Comparison of ENCODE assay signal across 12 cellular contexts in the genomic region with DNA sequence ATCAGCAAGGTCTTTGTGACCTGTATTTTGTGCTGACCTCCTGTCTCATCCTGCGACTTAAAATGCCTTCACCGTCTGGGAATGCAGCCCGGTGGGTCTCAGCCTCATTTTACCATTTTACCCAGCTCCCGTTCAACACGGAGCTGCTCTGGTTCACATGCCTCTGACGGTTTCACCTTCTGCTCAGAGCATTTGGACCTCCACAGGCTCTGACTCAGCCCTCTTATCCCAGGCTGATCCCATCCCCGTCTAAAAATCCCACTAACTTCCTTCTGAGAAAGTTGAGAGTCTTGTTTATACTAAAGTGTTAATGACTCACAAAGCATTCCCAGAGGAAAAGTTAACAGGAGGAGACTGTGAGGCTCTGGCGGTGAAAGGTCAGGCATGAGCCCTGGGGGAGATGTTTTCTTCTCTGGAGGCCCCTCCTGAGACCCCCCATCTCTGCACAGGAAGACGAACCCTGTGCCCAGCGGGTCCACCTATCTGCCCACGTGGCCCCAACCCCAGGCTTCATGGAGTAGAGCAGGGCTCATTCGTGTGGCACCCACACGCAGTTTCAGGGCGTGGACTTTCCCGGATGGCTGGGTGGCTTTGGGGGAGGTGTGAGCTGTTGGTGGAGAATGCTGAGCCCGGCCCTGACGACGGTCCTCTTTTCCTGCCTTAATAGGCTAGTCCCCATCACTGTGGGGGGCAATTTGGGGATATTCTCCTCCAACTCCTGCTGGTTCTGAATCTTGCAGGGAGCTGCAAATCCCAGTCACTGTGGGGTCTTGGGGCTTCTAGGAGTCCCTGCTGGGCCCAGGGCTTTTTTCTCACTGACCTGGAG. TPM values are rescaled to one million over a fixed set of nuclear protein-coding genes. Genes with fewer than 3 reads are reported as not detected.
A peak's percentile ranks its signal among the peaks of the same experiment; 100 is the strongest.
DNase-seq lines count a peak whose midpoint lies in the region; TF ChIP-seq lines count a peak whose summit lies in the region.
"Had no signal": no experiment of that assay in that cellular context is flagged by ENCODE, and none has a peak within 500 bp of the region (broad histone marks: within the 10 kb centered on the region; RNA-seq: fewer than 3 reads in every experiment).

No MANE protein-coding gene starts in this region.

- no peaks in the 10 kb centered on the region for H4K20me1 ChIP-seq in BLaER1

- no peak overlapping the region for H3K4ac ChIP-seq in mesendoderm (ENCODE audit: low read depth, low read length)

- no peak overlapping the region for H4K8ac ChIP-seq in mesendoderm (ENCODE audit: low read depth, low read length)

- H3K79me2 ChIP-seq in mesendoderm (ENCODE audit: control insufficient read depth, insufficient read depth, low read length), result no peaks in the 10 kb centered on the region

- DNase-seq in HT1080 (ENCODE audit: low read depth) (peak; percentile 95), brain pericyte (ENCODE audit: low read depth, low spot score) (peak; percentile 79), mesendoderm (peak; percentile 89), caudate nucleus (lab: John Stamatoyannopoulos, UW) (no peak), NCI-H146 (lab: John Stamatoyannopoulos, UW) (no peak), HuH-7.5 (ENCODE audit: low spot score) (no peak), Peyer's patch (no peak)
- DNase-seq: activated B cell treated with CpG ODN at 0.5 μM for 24 hours, DMS 273 treated with DMSO at 0.1 percent for 48 hours, NCI-H1417 had no signal

- H3K9me3 ChIP-seq in BLaER1 (no peaks in the 10 kb centered on the region), Peyer's patch (no peaks in the 10 kb centered on the region)

- H3K23ac ChIP-seq in mesendoderm (ENCODE audit: low read length), result no peak overlapping the region

- H3K4me3 ChIP-seq in BLaER1, result no peak overlapping the region
- no peak overlapping the region for H3K4me3 ChIP-seq in mesendoderm (ENCODE audit: low read length)
- H3K4me3 ChIP-seq in Peyer's patch, result no peak overlapping the region

- H3K9ac ChIP-seq in BLaER1, result no peak overlapping the region
- H3K9ac ChIP-seq in mesendoderm (ENCODE audit: low read length), result no peak overlapping the region

- no peaks in the 10 kb centered on the region for H3K36me3 ChIP-seq in BLaER1
- no peaks in the 10 kb centered on the region for H3K36me3 ChIP-seq in mesendoderm (ENCODE audit: control insufficient read depth, insufficient read depth, low read length)
- no peaks in the 10 kb centered on the region for H3K36me3 ChIP-seq in Peyer's patch

- no peak overlapping the region for H2BK15ac ChIP-seq in mesendoderm (replicated peaks; ENCODE audit: low read depth)

- peaks cover 28% of the 10 kb centered on the region for H3K27me3 ChIP-seq in BLaER1
- no peaks in the 10 kb centered on the region for H3K27me3 ChIP-seq in mesendoderm (ENCODE audit: insufficient read depth, low read length, poor library complexity)
- no peaks in the 10 kb centered on the region for H3K27me3 ChIP-seq in Peyer's patch

- no peak overlapping the region for H3K56ac ChIP-seq in mesendoderm (ENCODE audit: low read length)

- H3K4me2 ChIP-seq in BLaER1 (peak overlapping the region; percentile 8; the same call in 1 of the 2 replicates), mesendoderm (ENCODE audit: low read length) (no peak overlapping the region)

- H3K79me1 ChIP-seq in mesendoderm (ENCODE audit: low read length), result no peaks in the 10 kb centered on the region

- TF ChIP-seq CTCF in Peyer's patch (IDR thresholded peaks at IDR 0.05), result no peak

- no peak overlapping the region for H3K18ac ChIP-seq in mesendoderm (ENCODE audit: low read length)

- H3K4me1 ChIP-seq in BLaER1 (peaks cover 90% of the 10 kb centered on the region), mesendoderm (ENCODE audit: control insufficient read depth, low read depth, low read length) (no peaks in the 10 kb centered on the region), Peyer's patch (no peaks in the 10 kb centered on the region)

- H2BK5ac ChIP-seq in mesendoderm (ENCODE audit: low read length), result no peak overlapping the region

- H3K27ac ChIP-seq in BLaER1 (no peak overlapping the region), mesendoderm (ENCODE audit: low read depth, low read length) (peak overlapping the region; percentile 83), caudate nucleus (ENCODE audit: low read depth, low read length) (no peak overlapping the region), Peyer's patch (no peak overlapping the region)

- no CpG with 5 or more reads among the region's 18 CpGs for WGBS in mesendoderm (ENCODE audit: extremely low coverage, insufficient coverage, low lambda C conversion rate)

- no peak overlapping the region for H4K5ac ChIP-seq in mesendoderm (ENCODE audit: low read length)

- no peak overlapping the region for H2AK5ac ChIP-seq in mesendoderm (ENCODE audit: low read length)

- TF ChIP-seq POLR2A in Peyer's patch (IDR thresholded peaks at IDR 0.05), result no peak

- no peak overlapping the region for H2BK120ac ChIP-seq in mesendoderm (ENCODE audit: low read depth, low read length)

RNA-seq across cellular contexts. Expression of a gene that starts 3.3 kb away (rescaled TPM):
- total RNA-seq in HT1080 (2014; rRNA removed; shearing (Covaris generic)), result not detected in 2 replicates
- polyA plus RNA-seq in HT1080 (2015; cell fraction: cytosol; rRNA removed), result not detected in 2 replicates
- not detected in 2 replicates for polyA plus RNA-seq in HT1080 (2015; cell fraction: nucleus; rRNA removed)
- polyA plus RNA-seq in mesendoderm (2013, experiment 1 of 2), result not detected
- not detected for polyA plus RNA-seq in mesendoderm (2013, experiment 2 of 2)
- total RNA-seq in Peyer's patch, result not detected
- total RNA-seq: activated B cell treated with CpG ODN at 0.5 μM for 24 hours had no signal

RNA-seq across cellular contexts. Expression of a gene that starts 16.5 kb away (rescaled TPM):
- 22.4 and 35.1 TPM in 2 replicates for total RNA-seq in HT1080 (2014; rRNA removed; shearing (Covaris generic))
- polyA plus RNA-seq in HT1080 (2015; cell fraction: cytosol; rRNA removed), result 26.4 and 28.9 TPM in 2 replicates
- 31.4 and 32.0 TPM in 2 replicates for polyA plus RNA-seq in HT1080 (2015; cell fraction: nucleus; rRNA removed)
- 54.2 TPM for polyA plus RNA-seq in mesendoderm (2013, experiment 1 of 2)
- 53.8 TPM for polyA plus RNA-seq in mesendoderm (2013, experiment 2 of 2)
- total RNA-seq in Peyer's patch, result 10 to 100 TPM; 25.7 to 30.5 (median 28.3) TPM

RNA-seq across cellular contexts. Expression of a gene that starts 21.8 kb away (rescaled TPM):
- total RNA-seq in HT1080 (2014; rRNA removed; shearing (Covaris generic)), result not detected in 2 replicates
- not detected in 2 replicates for polyA plus RNA-seq in HT1080 (2015; cell fraction: cytosol; rRNA removed)
- not detected in 2 replicates for polyA plus RNA-seq in HT1080 (2015; cell fraction: nucleus; rRNA removed)
- polyA plus RNA-seq in mesendoderm (2013, experiment 1 of 2), result 0.41 TPM
- polyA plus RNA-seq in mesendoderm (2013, experiment 2 of 2), result 0.59 TPM
- total RNA-seq in Peyer's patch, result not detected
- total RNA-seq: activated B cell treated with CpG ODN at 0.5 μM for 24 hours; activated T-helper 17 cell treated with anti-CD3 and anti-CD28 coated beads, Interleukin-2, amount 50 U/mL, for 72 hours had no signal

RNA-seq across cellular contexts. Expression of a gene that starts 40.2 kb away (rescaled TPM):
- 62.1 and 64.7 TPM in 2 replicates for total RNA-seq in HT1080 (2014; rRNA removed; shearing (Covaris generic))
- 39.4 and 39.6 TPM in 2 replicates for polyA plus RNA-seq in HT1080 (2015; cell fraction: cytosol; rRNA removed)
- polyA plus RNA-seq in HT1080 (2015; cell fraction: nucleus; rRNA removed), result 377 and 402 TPM in 2 replicates
- polyA plus RNA-seq in mesendoderm (2013, experiment 1 of 2), result 36.8 TPM
- polyA plus RNA-seq in mesendoderm (2013, experiment 2 of 2), result 36.1 TPM
- total RNA-seq in Peyer's patch, result 100 to 1,000 TPM in 1 of 4 donors, 10 to 100 TPM in 3; 66.6 to 149 (median 89.8) TPM

Comparison
In these comparisons a context has a peak if more than half of its experiments do, and no peak if none do; other contexts are left out.
1. DNase-seq: peak in HT1080 (single experiment), brain pericyte (single experiment) and mesendoderm (single experiment); none in caudate nucleus (0 of 61), NCI-H146 (single experiment), HuH-7.5 (single experiment) and Peyer's patch (0 of 3).